In the genomic region with DNA sequence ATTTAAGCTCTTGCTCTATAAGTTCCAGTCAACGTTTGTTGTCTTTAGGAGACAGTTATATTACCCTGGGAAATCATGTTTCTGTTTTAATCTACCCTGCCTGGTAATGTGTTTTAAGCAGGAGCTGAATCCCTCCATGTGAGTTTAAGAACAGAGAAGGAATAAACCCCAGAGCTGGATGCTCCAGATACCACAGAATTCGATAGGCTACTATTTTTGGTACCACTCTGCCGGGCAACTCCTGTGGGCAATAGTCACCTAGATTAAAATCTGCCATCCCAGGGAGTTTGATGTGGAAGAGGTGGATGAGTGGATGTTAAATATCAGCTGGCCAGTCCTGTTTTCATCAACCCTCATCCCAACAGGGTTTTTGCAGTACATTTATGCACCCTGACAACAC, we compare ENCODE assay signal across 1 cellular context.
TF ChIP-seq lines count a peak whose summit lies in the region.

No MANE protein-coding gene starts in this region.

TF ChIP-seq in IMR-90, 13 proteins besides CTCF, POLR2A, EP300 and RAD21:
- TF ChIP-seq RFX5 (IDR thresholded peaks at IDR 0.05; ENCODE audit: low read depth, low read length) (no peak), ELK1 (IDR thresholded peaks at IDR 0.05; ENCODE audit: borderline replicate concordance, low read depth, low read length) (no peak), USF2 (IDR thresholded peaks at IDR 0.05; ENCODE audit: low read depth, low read length) (no peak), CHD1 (IDR thresholded peaks at IDR 0.05; ENCODE audit: low read depth, low read length) (no peak), RCOR1 (IDR thresholded peaks at IDR 0.05; ENCODE audit: insufficient replicate concordance, low read length) (no peak), NFE2L2 (IDR thresholded peaks at IDR 0.05; ENCODE audit: low read depth, low read length) (no peak), MAFK (IDR thresholded peaks at IDR 0.05; ENCODE audit: low read depth, low read length) (no peak), MAZ (IDR thresholded peaks at IDR 0.05; ENCODE audit: borderline replicate concordance, low read depth, low read length) (no peak), CEBPB (IDR thresholded peaks at IDR 0.05; ENCODE audit: low read depth, low read length) (no peak), SMC3 (IDR thresholded peaks at IDR 0.05; ENCODE audit: low read depth, low read length) (no peak), MXI1 (IDR thresholded peaks at IDR 0.05; ENCODE audit: borderline replicate concordance, low read depth, low read length) (no peak), FOS (IDR thresholded peaks at IDR 0.05; ENCODE audit: low read depth, low read length) (no peak), BHLHE40 (IDR thresholded peaks at IDR 0.05; ENCODE audit: low read depth, low read length) (no peak)
TF ChIP-seq in IMR-90: peak in this region for 0.
